11 cellular contexts compared by ENCODE assay signal in genomic region chr11:131889760-131890620, GRCh38.
DNase-seq lines count a peak whose midpoint lies in the region; ATAC-seq and TF ChIP-seq lines count a peak whose summit lies in the region.
"Had no signal": no experiment of that assay in that cellular context is flagged by ENCODE, and none has a peak within 500 bp of the region (broad histone marks: within the 10 kb centered on the region; RNA-seq: fewer than 3 reads in every experiment).

No MANE protein-coding gene starts in this region.

- H2AFZ ChIP-seq in fibroblast of lung (ENCODE audit: low read length), result no peak overlapping the region

- peaks cover 30% of the 10 kb centered on the region for H3K27me3 Mint-ChIP-seq in progenitor cell of endocrine pancreas
- H3K27me3 Mint-ChIP-seq: stimulated activated memory B cell treated with anti-CD40 and anti-IgM and Interleukin-4, amounts not matched to agents 10 μg/mL and 1 μg/mL and 100 μg/mL, for 72 hours had no signal

- peak; percentile 10; the same call in 1 of the 2 replicates for TF ChIP-seq CTCF in GM12875 (IDR thresholded peaks at IDR 0.05; ENCODE audit: borderline replicate concordance, insufficient read depth, low read depth, low read length)
- peak in 1 of 2 donors; percentile 29 for TF ChIP-seq CTCF in fibroblast of lung (conservative IDR thresholded peaks at IDR 0.05 in 1 of 2, IDR thresholded peaks at IDR 0.05 in 1 of 2; ENCODE audit: low read depth in 1 of 2, low read length in 2 of 2)
- peak; percentile 13 for TF ChIP-seq CTCF in progenitor cell of endocrine pancreas (IDR thresholded peaks at IDR 0.05; ENCODE audit: unreplicated experiment)

- no peak overlapping the region for H3K4me3 Mint-ChIP-seq in progenitor cell of endocrine pancreas (ENCODE audit: low read depth)
- H3K4me3 Mint-ChIP-seq: neural crest cell; stimulated activated memory B cell treated with anti-CD40 and anti-IgM and Interleukin-4, amounts not matched to agents 10 μg/mL and 1 μg/mL and 100 μg/mL, for 72 hours had no signal

- H3K4me3 ChIP-seq in GM12875 (ENCODE audit: low read depth, low read length) (no peak overlapping the region), fibroblast of lung (replicated peaks in 1 of 4; ENCODE audit: control extremely low read depth in 1 of 4, insufficient read depth in 1 of 4, low read depth in 3 of 4, low read length in 4 of 4) (no peak overlapping the region)
- H3K4me3 ChIP-seq: breast epithelium had no signal

- H3K27ac ChIP-seq in fibroblast of lung (ENCODE audit: insufficient read depth, low read length), result peak overlapping the region; percentile 89

- no peaks in the 10 kb centered on the region for H3K36me3 ChIP-seq in fibroblast of lung (ENCODE audit: control insufficient read depth, insufficient read depth, low read length)
- H3K36me3 ChIP-seq: breast epithelium had no signal

- H4K20me1 ChIP-seq in fibroblast of lung (ENCODE audit: control insufficient read depth, extremely low read depth, insufficient read depth, low read length), result no peaks in the 10 kb centered on the region

- no peaks in the 10 kb centered on the region for H3K9me3 Mint-ChIP-seq in progenitor cell of endocrine pancreas (ENCODE audit: low read depth)
- H3K9me3 Mint-ChIP-seq: neural crest cell; stimulated activated memory B cell treated with anti-CD40 and anti-IgM and Interleukin-4, amounts not matched to agents 10 μg/mL and 1 μg/mL and 100 μg/mL, for 72 hours had no signal

- no peak overlapping the region for H3K4me2 ChIP-seq in fibroblast of lung (ENCODE audit: extremely low read depth, insufficient read depth, low read length)

- no peaks in the 10 kb centered on the region for H3K36me3 Mint-ChIP-seq in progenitor cell of endocrine pancreas (ENCODE audit: insufficient read depth)
- H3K36me3 Mint-ChIP-seq: stimulated activated memory B cell treated with anti-CD40 and anti-IgM and Interleukin-4, amounts not matched to agents 10 μg/mL and 1 μg/mL and 100 μg/mL, for 72 hours had no signal

- H3K27ac Mint-ChIP-seq in progenitor cell of endocrine pancreas, result no peak overlapping the region
- H3K27ac Mint-ChIP-seq: stimulated activated memory B cell treated with anti-CD40 and anti-IgM and Interleukin-4, amounts not matched to agents 10 μg/mL and 1 μg/mL and 100 μg/mL, for 72 hours had no signal

- H3K9me3 ChIP-seq in fibroblast of lung (ENCODE audit: control insufficient read depth, insufficient read depth, low read depth, low read length), result no peaks in the 10 kb centered on the region
- H3K9me3 ChIP-seq: breast epithelium had no signal

- peaks cover 14% of the 10 kb centered on the region for H3K4me1 ChIP-seq in fibroblast of lung (ENCODE audit: control insufficient read depth, extremely low read depth, insufficient read depth, low read length)
- H3K4me1 ChIP-seq: breast epithelium had no signal

- H3K4me1 Mint-ChIP-seq in progenitor cell of endocrine pancreas (ENCODE audit: low read depth), result no peaks in the 10 kb centered on the region
- H3K4me1 Mint-ChIP-seq: neural crest cell; stimulated activated memory B cell treated with anti-CD40 and anti-IgM and Interleukin-4, amounts not matched to agents 10 μg/mL and 1 μg/mL and 100 μg/mL, for 72 hours had no signal

- no peak for ATAC-seq in GM18873 (IDR thresholded peaks at IDR 0.05; ENCODE audit: low FRiP score, unreplicated experiment)
- ATAC-seq: stimulated activated memory B cell treated with anti-CD40 and anti-IgM and Interleukin-4, amounts not matched to agents 10 μg/mL and 1 μg/mL and 100 μg/mL, for 72 hours had no signal

- no peaks in the 10 kb centered on the region for H3K79me2 ChIP-seq in fibroblast of lung (ENCODE audit: control insufficient read depth, insufficient read depth, low read length)

- H3K9ac ChIP-seq in fibroblast of lung (ENCODE audit: insufficient read depth, low read length), result no peak overlapping the region

- peak; percentile 45 for DNase-seq in NCI-H510A (lab: John Stamatoyannopoulos, UW)
- peak; percentile 42 to 44 for DNase-seq in fibroblast of lung (ENCODE audit: low read depth in 2 of 2)
- no peak for DNase-seq in progenitor cell of endocrine pancreas (ENCODE audit: low spot score, unreplicated experiment)
- no peak for DNase-seq in 8988T
- no peak for DNase-seq in KG1 (lab: John Stamatoyannopoulos, UW)
- DNase-seq: activated CD4-positive, alpha-beta T cell treated with anti-CD3 and anti-CD28 coated beads for 1 hour had no signal

- no peaks in the 10 kb centered on the region for H3K27me3 ChIP-seq in fibroblast of lung (ENCODE audit: control insufficient read depth, insufficient read depth, low read length)
- H3K27me3 ChIP-seq: breast epithelium had no signal

Comparison
In these comparisons a context has a peak if more than half of its experiments do, and no peak if none do; other contexts are left out.
1. DNase-seq: peak in NCI-H510A (single experiment) and fibroblast of lung (2 of 2); none in progenitor cell of endocrine pancreas (single experiment), 8988T (single experiment) and KG1 (single experiment).